Comparison of ENCODE assay signal across 14 cellular contexts in the genomic region with DNA sequence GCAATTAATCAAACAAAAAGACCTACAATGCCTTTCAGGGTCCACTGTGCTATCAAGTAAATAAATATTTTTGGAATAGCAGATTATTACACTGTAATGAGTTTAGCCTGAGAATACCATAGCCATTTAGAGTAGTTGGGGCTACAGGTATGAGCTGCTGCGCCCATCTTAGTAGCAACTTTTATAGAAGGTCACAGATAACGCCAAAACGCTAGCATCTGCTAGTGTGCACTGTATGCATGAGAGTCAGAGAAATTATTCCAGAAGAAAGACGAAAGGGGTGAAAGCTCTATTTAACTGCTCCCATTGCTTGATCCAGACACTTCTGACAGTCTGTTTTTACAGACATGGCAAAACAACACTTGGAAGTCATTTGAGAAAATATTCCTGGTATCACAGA. TPM values are rescaled to one million over a fixed set of nuclear protein-coding genes. Genes with fewer than 3 reads are reported as not detected.
DNase-seq lines count a peak whose midpoint lies in the region; ATAC-seq and TF ChIP-seq lines count a peak whose summit lies in the region.
"Had no signal": no experiment of that assay in that cellular context is flagged by ENCODE, and none has a peak within 500 bp of the region (broad histone marks: within the 10 kb centered on the region; RNA-seq: fewer than 3 reads in every experiment).

No MANE protein-coding gene starts in this region.

- no peak overlapping the region for H3K4me2 ChIP-seq in GM23338

- no peaks in the 10 kb centered on the region for H4K20me1 ChIP-seq in GM23338 (replicated peaks; ENCODE audit: insufficient read depth)

- no peak for DNase-seq in GM23338 (ENCODE audit: low spot score)
- DNase-seq in SJSA1 (ENCODE audit: low read depth in 1 of 2, low spot score in 2 of 2), result peak; percentile 56 to 61
- no peak for DNase-seq in hippocampal formation (lab: John Stamatoyannopoulos, UW)
- DNase-seq: ACHN; Caco-2; CD4-positive, alpha-beta T cell; GM23248; HFFc6; KG1 had no signal

- H3K4me3 ChIP-seq in GM23338, result no peak overlapping the region
- H3K4me3 ChIP-seq in SJSA1, result no peak overlapping the region
- H3K4me3 ChIP-seq in neutrophil (ENCODE audit: low read depth in 1 of 2, low read length in 1 of 2), result no peak overlapping the region
- H3K4me3 ChIP-seq: GM23248 had no signal

- no peak overlapping the region for H3K4me3 Mint-ChIP-seq in GM23338
- H3K4me3 Mint-ChIP-seq: CD4-positive, alpha-beta T cell; HFFc6 had no signal

- H3K9me3 Mint-ChIP-seq in GM23338, result peaks cover 6% of the 10 kb centered on the region; the same call in 2 of the 3 replicates
- H3K9me3 Mint-ChIP-seq: CD4-positive, alpha-beta T cell; HFFc6 had no signal

- H3K9me3 ChIP-seq in SJSA1 (replicated peaks) (no peaks in the 10 kb centered on the region), neutrophil (no peaks in the 10 kb centered on the region)
- H3K9me3 ChIP-seq: Caco-2 had no signal

- 0 out of 2 replicates have a peak overlapping the region, but pooled peaks have one; percentile 11 for H2AFZ ChIP-seq in GM23338
- H2AFZ ChIP-seq: GM23248 had no signal

- H3K36me3 ChIP-seq in GM23338 (ENCODE audit: insufficient read depth) (no peaks in the 10 kb centered on the region), SJSA1 (no peaks in the 10 kb centered on the region), neutrophil (no peaks in the 10 kb centered on the region)

- H3F3A ChIP-seq in GM23338 (replicated peaks; ENCODE audit: low read depth), result no peaks in the 10 kb centered on the region

- H3K4me1 ChIP-seq in GM23338 (ENCODE audit: insufficient read depth), result no peaks in the 10 kb centered on the region
- peaks cover 9% of the 10 kb centered on the region for H3K4me1 ChIP-seq in SJSA1 (replicated peaks)
- H3K4me1 ChIP-seq in neutrophil (ENCODE audit: control insufficient read depth in 1 of 2, insufficient read depth in 1 of 2, low read depth in 1 of 2, low read length in 1 of 2), result peaks cover 48 to 62% of the 10 kb centered on the region in 2 experiments
- H3K4me1 ChIP-seq: Caco-2 had no signal

- no peak overlapping the region for H3K27ac ChIP-seq in GM23338 (ENCODE audit: low read depth)
- no peak overlapping the region for H3K27ac ChIP-seq in SJSA1
- H3K27ac ChIP-seq in neutrophil, result peak overlapping the region; percentile 3
- H3K27ac ChIP-seq: C4-2B, GM23248 had no signal

- H3K79me2 ChIP-seq in GM23338 (replicated peaks; ENCODE audit: insufficient read depth), result no peaks in the 10 kb centered on the region

- H3K27me3 Mint-ChIP-seq in GM23338 (ENCODE audit: insufficient read depth, low read depth, poor library complexity), result no peaks in the 10 kb centered on the region

- no peaks in the 10 kb centered on the region for H3K27me3 ChIP-seq in GM23338 (ENCODE audit: insufficient read depth)
- no peaks in the 10 kb centered on the region for H3K27me3 ChIP-seq in SJSA1 (replicated peaks)
- no peaks in the 10 kb centered on the region for H3K27me3 ChIP-seq in neutrophil

- no peak overlapping the region for H3K27ac Mint-ChIP-seq in GM23338
- H3K27ac Mint-ChIP-seq: CD4-positive, alpha-beta T cell; HFFc6 had no signal

- H3K4me1 Mint-ChIP-seq in GM23338, result peaks cover 15% of the 10 kb centered on the region

- H3K9me2 ChIP-seq in GM23338 (ENCODE audit: insufficient read depth), result no peaks in the 10 kb centered on the region

- TF ChIP-seq CTCF in GM23338 (conservative IDR thresholded peaks at IDR 0.05; ENCODE audit: low read depth in 2 of 2) (no peak), neutrophil (IDR thresholded peaks at IDR 0.05) (no peak)

- no peak for ATAC-seq in GM23338
- no peak for ATAC-seq in HG02759 (IDR thresholded peaks at IDR 0.05; ENCODE audit: unreplicated experiment)
- no peak for ATAC-seq in HG03159 (IDR thresholded peaks at IDR 0.05; ENCODE audit: unreplicated experiment)
- ATAC-seq: HCT116 had no signal

- peaks cover 3% of the 10 kb centered on the region; the same call in 1 of the 3 replicates for H3K36me3 Mint-ChIP-seq in GM23338 (ENCODE audit: low read depth)

TF ChIP-seq in GM23338, 12 proteins besides CTCF, POLR2A, EP300 and RAD21:
- no peak for TF ChIP-seq ZNF114 (CRISPR knock-in tag; IDR thresholded peaks at IDR 0.05)
- TF ChIP-seq POLR2AphosphoS5 (IDR thresholded peaks at IDR 0.05; ENCODE audit: low read depth), result no peak
- no peak for TF ChIP-seq STAT1 (IDR thresholded peaks at IDR 0.05; ENCODE audit: unreplicated experiment)
- TF ChIP-seq ZNF462 (CRISPR knock-in tag; IDR thresholded peaks at IDR 0.05), result no peak
TF ChIP-seq in GM23338: peak in this region for 0.

RNA-seq across cellular contexts. Expression of gene SLC2A13, which starts 48.5 kb away (rescaled TPM):
- total RNA-seq in GM23338 (2014; rRNA removed; shearing (Covaris generic)), result 20.6 and 22.7 TPM in 2 replicates
- polyA plus RNA-seq in GM23338 (2016; fragmentation: Nextera tagmentation; extraction: Ambion mirVana), result 5.2 and 6.8 TPM in 2 replicates
- total RNA-seq in SJSA1 (2014; rRNA removed; shearing (Covaris generic)), result 1.6 and 2.9 TPM in 2 replicates

Comparison
In these comparisons a context has a peak if more than half of its experiments do, and no peak if none do; other contexts are left out.
1. DNase-seq: peak in SJSA1 (2 of 2); none in GM23338 (single experiment) and hippocampal formation (0 of 2).